Comparison of ENCODE assay signal across 8 cellular contexts in the genomic region with DNA sequence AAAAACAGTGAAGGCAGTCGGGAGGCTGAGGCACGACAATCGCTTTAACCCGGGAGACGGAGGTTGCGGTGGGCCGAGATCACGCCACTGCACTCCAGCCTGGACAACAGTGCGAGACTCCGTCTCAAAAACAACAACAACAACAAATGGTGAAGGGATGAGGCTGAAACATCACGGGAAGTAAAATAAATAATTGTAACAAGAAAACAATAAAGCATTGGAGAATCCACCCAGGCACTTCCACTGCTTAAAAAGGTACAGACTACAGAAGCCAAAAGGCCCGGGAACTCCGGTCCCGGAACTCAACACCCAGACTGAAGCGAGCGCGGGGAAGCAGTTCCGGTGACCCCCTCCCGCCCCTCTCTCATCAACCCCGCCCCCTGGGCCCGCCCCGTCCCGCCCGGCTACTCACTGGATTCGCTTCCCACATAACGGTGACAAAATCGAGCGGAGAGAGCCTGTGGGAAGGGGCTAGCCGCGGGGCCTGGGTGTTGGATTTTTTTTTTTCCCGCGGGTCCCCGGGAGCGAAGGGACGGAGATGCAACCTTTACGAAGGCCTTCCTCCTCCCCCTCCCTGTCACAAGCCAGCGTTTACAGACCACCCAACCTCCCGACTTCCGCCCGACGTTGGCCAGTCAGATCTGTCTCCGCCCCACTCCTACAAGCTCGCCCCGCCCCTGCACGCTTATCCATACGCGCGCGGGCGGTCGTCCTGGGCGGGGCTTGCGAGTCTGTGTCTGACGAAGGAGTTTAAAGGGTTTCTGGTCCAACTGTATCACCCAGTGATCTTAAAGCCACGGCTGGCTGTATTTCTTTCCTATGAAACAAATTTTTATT. TPM values are rescaled to one million over a fixed set of nuclear protein-coding genes. Genes with fewer than 3 reads are reported as not detected.
DNase-seq lines count a peak whose midpoint lies in the region; ATAC-seq, FAIRE-seq and TF ChIP-seq lines count a peak whose summit lies in the region.

A gene with protein sequence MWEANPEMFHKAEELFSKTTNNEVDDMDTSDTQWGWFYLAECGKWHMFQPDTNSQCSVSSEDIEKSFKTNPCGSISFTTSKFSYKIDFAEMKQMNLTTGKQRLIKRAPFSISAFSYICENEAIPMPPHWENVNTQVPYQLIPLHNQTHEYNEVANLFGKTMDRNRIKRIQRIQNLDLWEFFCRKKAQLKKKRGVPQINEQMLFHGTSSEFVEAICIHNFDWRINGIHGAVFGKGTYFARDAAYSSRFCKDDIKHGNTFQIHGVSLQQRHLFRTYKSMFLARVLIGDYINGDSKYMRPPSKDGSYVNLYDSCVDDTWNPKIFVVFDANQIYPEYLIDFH (minus strand): TSS at position 600 of the 837 bp plus-strand sequence. CDS start 170 bp downstream, at position 430.

- peak; percentile 8 for TF ChIP-seq POLR2A in breast epithelium (IDR thresholded peaks at IDR 0.05)

- DNase-seq in A673 (ENCODE audit: low spot score) (peak; percentile 97), NCI-H2196 treated with DMSO at 0.1 percent for 48 hours (lab: John Stamatoyannopoulos, UW; ENCODE audit: unreplicated experiment) (peak; percentile 49), breast epithelium (ENCODE audit: low spot score in 2 of 2) (peak; percentile 92 to 96), small intestine (peak; percentile 98)

- ATAC-seq in GM18868 (IDR thresholded peaks at IDR 0.05; ENCODE audit: unreplicated experiment): peak; percentile 93
- ATAC-seq in HG03108 (IDR thresholded peaks at IDR 0.05; ENCODE audit: unreplicated experiment): peak; percentile 93

- H3K9ac ChIP-seq in iPS-20b (ENCODE audit: low read depth, low read length): peak within 1 kb of the TSS; percentile 88; the same call in 1 of the 2 replicates

- 0% methylated on average over 52 to 55 of the region's 55 CpGs for WGBS in small intestine, 3 donors

- no TSS peak for BruUV-seq in A673 (replicated peaks; lab: Mats Ljungman, UMichigan)

- intact Hi-C loops in A673 (cut with micrococcal nuclease; ENCODE audit: unreplicated experiment) (no loop called here), breast epithelium (cut with DNase I; ENCODE audit: low total_unique reads) (no loop called here)

- H3K9me3 ChIP-seq in A673 (ENCODE audit: low read depth, low read length, poor library complexity, severe bottlenecking) (no peaks in the 10 kb centered on the region), breast epithelium (no peaks in the 10 kb centered on the region), iPS-20b (ENCODE audit: insufficient read depth, low read depth, low read length) (no peaks in the 10 kb centered on the region), small intestine (ENCODE audit: control insufficient read depth, low read depth) (no peaks in the 10 kb centered on the region)

- CTCF ChIA-PET in A673 (lab: Charles Lee): interaction anchor here (0.7 to 1.1 kb wide), 3 partner anchors 10 to 732 kb away, joined by 3 to 8 read pairs (median 8); no protein-coding TSS in a partner anchor

- POLR2A ChIA-PET in A673 (lab: Charles Lee; ENCODE audit: low non-redundant PET): no interaction called here

- TF ChIP-seq CTCF in A673 (conservative IDR thresholded peaks at IDR 0.05; ENCODE audit: low read depth, low read length) (no peak), VCaP (conservative IDR thresholded peaks at IDR 0.05) (no peak), breast epithelium (IDR thresholded peaks at IDR 0.05) (no peak)

- H3K36me3 ChIP-seq in A673 (ENCODE audit: insufficient read depth, low read length, poor library complexity, severe bottlenecking): no peaks in the 10 kb centered on the region
- H3K36me3 ChIP-seq in breast epithelium: no peaks in the 10 kb centered on the region
- no peaks in the 10 kb centered on the region for H3K36me3 ChIP-seq in iPS-20b (ENCODE audit: insufficient read depth, low read depth, low read length)
- no peaks in the 10 kb centered on the region for H3K36me3 ChIP-seq in small intestine (ENCODE audit: control insufficient read depth in 2 of 2, insufficient read depth in 2 of 2, low read length in 2 of 2)

- peak within 1 kb of the TSS; percentile 60 for H3K4me3 ChIP-seq in A673 (ENCODE audit: low read depth, low read length, poor library complexity, severe bottlenecking)
- peak within 1 kb of the TSS; percentile 66 to 78 (median 70) for H3K4me3 ChIP-seq in breast epithelium
- H3K4me3 ChIP-seq in iPS-20b (ENCODE audit: low read length): peak within 1 kb of the TSS; percentile 88
- peak within 1 kb of the TSS; percentile 69 to 72 for H3K4me3 ChIP-seq in small intestine (ENCODE audit: low read depth in 1 of 2, low read length in 2 of 2)

- peak; percentile 84 for FAIRE-seq in small intestine (lab: Jason Lieb, UNC)

- H3K4me1 ChIP-seq in A673 (ENCODE audit: insufficient read depth, low read length, poor library complexity, severe bottlenecking) (peaks cover 4% of the 10 kb centered on the region), breast epithelium (peaks cover 0 to 3% of the 10 kb centered on the region in 2 donors), iPS-20b (ENCODE audit: insufficient read depth, low read length) (peaks cover 13% of the 10 kb centered on the region), small intestine (ENCODE audit: control insufficient read depth in 2 of 2, insufficient read depth in 1 of 2, low read depth in 1 of 2, low read length in 1 of 2) (peaks cover 2 to 9% of the 10 kb centered on the region in 2 donors)

- H3K27me3 ChIP-seq in A673 (replicated peaks; ENCODE audit: insufficient read depth, low read depth, low read length, poor library complexity) (peaks cover 8% of the 10 kb centered on the region), breast epithelium (no peaks in the 10 kb centered on the region), iPS-20b (ENCODE audit: insufficient read depth, low read length) (no peaks in the 10 kb centered on the region), small intestine (ENCODE audit: control insufficient read depth in 2 of 2, insufficient read depth in 2 of 2, low read length in 2 of 2) (no peaks in the 10 kb centered on the region)

- peak within 1 kb of the TSS; percentile 85 for H3K27ac ChIP-seq in A673 (ENCODE audit: low read depth, low read length, poor library complexity, severe bottlenecking)
- H3K27ac ChIP-seq in VCaP: peak within 1 kb of the TSS; percentile 83
- H3K27ac ChIP-seq in breast epithelium: peak within 1 kb of the TSS; percentile 90 to 95
- peak within 1 kb of the TSS; percentile 16 for H3K27ac ChIP-seq in iPS-20b (ENCODE audit: low read length)
- peak within 1 kb of the TSS; percentile 87 to 97 for H3K27ac ChIP-seq in small intestine (ENCODE audit: low read depth in 1 of 2, low read length in 1 of 2)

RNA-seq across cellular contexts. Expression of the gene that starts here (rescaled TPM):
- total RNA-seq in A673 (2021): 6.5 and 7.7 TPM in 2 replicates
- 10 to 100 TPM in 1 of 3 donors, 1 to 10 TPM in 2; 6.2 to 12.3 (median 7.5) TPM for total RNA-seq in breast epithelium
- 1 to 10 TPM; 1.3 to 4.6 (median 3.9) TPM for polyA plus RNA-seq in small intestine

Comparison
In these comparisons a context has a peak if more than half of its experiments do, and no peak if none do; other contexts are left out.
1. Peak in every context shown above with its lines: DNase-seq, ATAC-seq, H3K4me3 ChIP-seq and H3K27ac ChIP-seq.
2. H3K27ac ChIP-seq: peak in every context shown above with its lines; median percentile 92 in breast epithelium; 92 in small intestine; 85 in A673; 83 in VCaP; 16 in iPS-20b.